23 cellular contexts compared by ENCODE assay signal in genomic region chrX:115023811-115024210, GRCh38. TPM values are rescaled to one million over a fixed set of nuclear protein-coding genes. Genes with fewer than 3 reads are reported as not detected.
"Had no signal": no experiment of that assay in that cellular context is flagged by ENCODE, and none has a peak within 500 bp of the region (broad histone marks: within the 10 kb centered on the region; RNA-seq: fewer than 3 reads in every experiment).

No MANE protein-coding gene starts in this region.

- H3K9me3 ChIP-seq: adrenal gland, right lobe of liver, stomach, testis, upper lobe of right lung had no signal

- H3K9ac ChIP-seq: parathyroid adenoma had no signal

- H3K4me3 ChIP-seq: adrenal gland, right lobe of liver, stomach, testis, upper lobe of right lung had no signal

- H2AFZ ChIP-seq: parathyroid adenoma had no signal

- H3K27me3 Mint-ChIP-seq: natural killer cell treated with Interleukin-12 subunit alpha and Interleukin-12 subunit beta and Interleukin-15 and Interleukin-18, amount 100 ng/mL, for 72 hours; T-helper 17 cell had no signal

- H3K27ac ChIP-seq: adrenal gland, parathyroid adenoma, right lobe of liver, stomach, testis, upper lobe of right lung, WERI-Rb-1 had no signal

- H3K36me3 Mint-ChIP-seq: activated naive CD4-positive, alpha-beta T cell treated with anti-CD3 and anti-CD28 coated beads, Interleukin-2, amount 50 U/mL, for 72 hours; natural killer cell treated with Interleukin-12 subunit alpha and Interleukin-12 subunit beta and Interleukin-15 and Interleukin-18, amount 100 ng/mL, for 72 hours had no signal

- FAIRE-seq: frontal cortex, small intestine had no signal

- H3K4me1 ChIP-seq: parathyroid adenoma, right lobe of liver, stomach, testis, upper lobe of right lung had no signal

- H3K36me3 ChIP-seq: adrenal gland, right lobe of liver, stomach, upper lobe of right lung, WERI-Rb-1 had no signal

- H3K9me3 Mint-ChIP-seq: natural killer cell treated with Interleukin-12 subunit alpha and Interleukin-12 subunit beta and Interleukin-15 and Interleukin-18, amount 100 ng/mL, for 72 hours had no signal

- H3K4me1 Mint-ChIP-seq: T-helper 17 cell had no signal

- H3K79me2 ChIP-seq: parathyroid adenoma had no signal

- H3K27ac Mint-ChIP-seq: activated naive CD4-positive, alpha-beta T cell treated with anti-CD3 and anti-CD28 coated beads, Interleukin-2, amount 50 U/mL, for 72 hours; activated T-cell treated with anti-CD3 and anti-CD28 coated beads, Interleukin-2, amount 50 U/mL, for 72 hours; natural killer cell treated with Interleukin-12 subunit alpha and Interleukin-12 subunit beta and Interleukin-15 and Interleukin-18, amount 100 ng/mL, for 72 hours; T-helper 17 cell had no signal

- H3K4me3 Mint-ChIP-seq: activated T-cell treated with anti-CD3 and anti-CD28 coated beads, Interleukin-2, amount 50 U/mL, for 72 hours; natural killer cell treated with Interleukin-12 subunit alpha and Interleukin-12 subunit beta and Interleukin-15 and Interleukin-18, amount 100 ng/mL, for 72 hours; T-helper 17 cell had no signal

- ATAC-seq: activated naive CD4-positive, alpha-beta T cell treated with anti-CD3 and anti-CD28 coated beads, Interleukin-2, amount 50 U/mL, for 72 hours; activated T-cell treated with anti-CD3 and anti-CD28 coated beads, Interleukin-2, amount 50 U/mL, for 72 hours; left ventricle myocardium superior; natural killer cell treated with Interleukin-12 subunit alpha and Interleukin-12 subunit beta and Interleukin-15 and Interleukin-18, amount 100 ng/mL, for 72 hours; T-helper 17 cell had no signal

- H3K27me3 ChIP-seq: stomach, testis, upper lobe of right lung had no signal

- DNase-seq: activated CD4-positive, alpha-beta T cell treated with anti-CD3 and anti-CD28 coated beads for 1 hour; activated gamma-delta T cell; activated T-cell treated with anti-CD3 and anti-CD28 coated beads, Interleukin-2, amount 50 U/mL, for 72 hours; cerebellar nuclear complex; cortex of kidney; effector memory CD4-positive, alpha-beta T cell; hypothalamus; left ventricle myocardium superior; right lobe of liver; stimulated activated CD4-positive, alpha-beta T cell treated with anti-CD3 and anti-CD28 coated beads, Interleukin-4, amount 100 ng/mL, for 1 hour; stomach; T-helper 17 cell; testis; upper lobe of right lung; WERI-Rb-1 had no signal

RNA-seq across cellular contexts. Expression of gene IL13RA2, which starts 6.4 kb away (rescaled TPM):
- total RNA-seq: activated CD8-positive, alpha-beta memory T cell treated with anti-CD3 and anti-CD28 coated beads for 36 hours; activated naive CD4-positive, alpha-beta T cell treated with anti-CD3 and anti-CD28 coated beads, Interleukin-2, amount 50 U/mL, for 72 hours; activated T-cell treated with anti-CD3 and anti-CD28 coated beads, Interleukin-2, amount 50 U/mL, for 72 hours; left ventricle myocardium superior; mesenteric fat pad; natural killer cell treated with Interleukin-12 subunit alpha and Interleukin-12 subunit beta and Interleukin-15 and Interleukin-18, amount 100 ng/mL, for 72 hours; T-helper 17 cell; upper lobe of right lung had no signal
